Comparison of ENCODE assay signal across 8 cellular contexts in genomic region chr19:7868671-7869452, GRCh38. TPM values are rescaled to one million over a fixed set of nuclear protein-coding genes. Genes with fewer than 3 reads are reported as not detected.
DNase-seq lines count a peak whose midpoint lies in the region; ATAC-seq and TF ChIP-seq lines count a peak whose summit lies in the region.

No MANE protein-coding gene starts in this region.

- DNase-seq in A172 (ENCODE audit: low spot score) (peak; percentile 62), RWPE1 (ENCODE audit: low spot score) (peak; percentile 76), head of caudate nucleus (peak in 34 of 42 donors; percentile 52 to 83 (median 70)), posterior cingulate gyrus (peak in 6 of 10 donors; percentile 51 to 95 (median 63)), type B pancreatic cell (ENCODE audit: extremely low spot score, unreplicated experiment) (no peak)
- DNase-seq in activated gamma-delta T cell treated with anti-CD3 and anti-CD28 coated beads, Interleukin-2, amount 50 U/mL, for 16 hours (ENCODE audit: low read depth), result peak; percentile 71

- H3K36me3 Mint-ChIP-seq in type B pancreatic cell, result peaks cover 4% of the 10 kb centered on the region

- no peak overlapping the region for H3K27ac Mint-ChIP-seq in type B pancreatic cell

- peak overlapping the region; percentile 71 for H3K4me3 Mint-ChIP-seq in type B pancreatic cell

- CTCF ChIA-PET in RWPE1 (lab: Yijun Ruan, JAX), result interaction anchor here (0.6 to 1.8 kb wide), 11 partner anchors 11 to 1221 kb away, joined by 3 to 10 read pairs (median 4); partner anchors contain the start of gene SNAPC2

- peaks cover 13% of the 10 kb centered on the region for H3K4me1 Mint-ChIP-seq in type B pancreatic cell (ENCODE audit: unreplicated experiment)

- POLR2A ChIA-PET in RWPE1 (lab: Yijun Ruan, JAX; ENCODE audit: low non-redundant PET), result interaction anchor here (0.6 to 1.2 kb wide), 5 partner anchors 20 to 52 kb away, joined by 3 to 6 read pairs (median 5); partner anchors contain the start of gene LRRC8E

- H3K9me3 Mint-ChIP-seq in type B pancreatic cell, result no peaks in the 10 kb centered on the region

- H3K27me3 Mint-ChIP-seq in type B pancreatic cell, result peaks cover 26% of the 10 kb centered on the region

- intact Hi-C loops in head of caudate nucleus (cut with DNase I) (no loop called here), posterior cingulate gyrus (cut with DNase I) (no loop called here)

- ATAC-seq in GM18868 (IDR thresholded peaks at IDR 0.05; ENCODE audit: unreplicated experiment), result peak; percentile 54
- peak; percentile 46 for ATAC-seq in HG03103 (IDR thresholded peaks at IDR 0.05; ENCODE audit: low read depth, unreplicated experiment)

- TF ChIP-seq CTCF in RWPE1 (conservative IDR thresholded peaks at IDR 0.05; ENCODE audit: low read depth) (peak; percentile 92), type B pancreatic cell (conservative IDR thresholded peaks at IDR 0.05) (peak; percentile 88)

- H3K27ac ChIP-seq in RWPE1, result peak overlapping the region; percentile 75

RNA-seq across cellular contexts. Expression of gene PRR36, which starts 5.3 kb away (rescaled TPM):
- total RNA-seq in A172 (2014; rRNA removed; shearing (Covaris generic)), result 1.0 and 1.2 TPM in 2 replicates
- total RNA-seq in type B pancreatic cell (ENCODE audit: low replicate concordance), result 8.5 and 10.9 TPM in 2 replicates

RNA-seq across cellular contexts. Expression of gene LRRC8E, which starts 19.4 kb away (rescaled TPM):
- total RNA-seq in A172 (2014; rRNA removed; shearing (Covaris generic)), result 30.8 and 33.7 TPM in 2 replicates
- total RNA-seq in type B pancreatic cell (ENCODE audit: low replicate concordance), result 4.3 and 7.4 TPM in 2 replicates

RNA-seq across cellular contexts. Expression of gene MAP2K7, which starts 34.8 kb away (rescaled TPM):
- 7.1 and 12.7 TPM in 2 replicates for total RNA-seq in A172 (2014; rRNA removed; shearing (Covaris generic))
- total RNA-seq in type B pancreatic cell (ENCODE audit: low replicate concordance), result 38.2 and 42.2 TPM in 2 replicates

RNA-seq across cellular contexts. Expression of gene EVI5L, which starts 38.8 kb away (rescaled TPM):
- total RNA-seq in A172 (2014; rRNA removed; shearing (Covaris generic)), result 20.2 and 21.1 TPM in 2 replicates
- 11.7 and 19.0 TPM in 2 replicates for total RNA-seq in type B pancreatic cell (ENCODE audit: low replicate concordance)

RNA-seq across cellular contexts. Expression of gene TGFBR3L, which starts 45.8 kb away (rescaled TPM):
- total RNA-seq in A172 (2014; rRNA removed; shearing (Covaris generic)), result 0.34 TPM in 1 of 2 replicates, not detected in the other
- total RNA-seq in type B pancreatic cell (ENCODE audit: low replicate concordance), result 1.1 and 2.4 TPM in 2 replicates
